In the genomic region with DNA sequence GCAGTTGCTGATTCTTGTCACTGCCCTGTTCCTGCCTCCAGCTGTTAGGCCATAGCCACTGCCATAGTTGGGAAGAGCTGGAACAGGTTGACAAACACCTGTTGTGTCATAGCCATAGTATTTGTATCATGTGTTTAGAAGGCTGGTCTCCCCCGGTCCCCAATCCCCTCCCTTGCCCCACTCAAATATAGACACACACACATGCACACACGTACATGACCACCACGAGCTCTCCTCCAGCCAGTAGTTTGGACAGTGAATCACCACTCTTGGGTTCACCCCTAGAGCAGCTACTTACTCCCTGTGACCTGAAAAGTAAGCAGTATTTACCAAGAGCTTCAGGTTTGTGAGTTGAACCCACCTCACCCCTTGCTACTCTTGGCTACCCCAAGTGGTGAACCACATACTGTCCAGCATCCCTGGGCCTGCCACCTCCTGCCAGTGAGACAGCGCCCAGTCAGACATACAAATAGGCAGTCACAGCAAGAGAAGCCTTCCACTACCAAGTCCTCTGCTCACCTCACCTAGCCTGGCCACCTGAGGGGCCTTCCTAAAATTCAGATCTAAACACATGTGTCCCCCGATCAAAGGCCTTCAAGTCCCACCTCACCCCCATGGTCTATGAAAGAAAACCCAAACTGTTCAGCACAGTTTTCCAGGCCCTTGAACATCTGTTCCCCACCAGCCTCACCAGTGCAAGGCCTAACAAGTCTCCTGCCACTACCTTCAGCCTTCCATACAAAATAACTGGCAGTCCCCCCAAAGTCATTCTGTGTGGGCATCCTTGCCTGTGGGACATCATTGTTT, we compare ENCODE assay signal across 1 cellular context.
TF ChIP-seq lines count a peak whose summit lies in the region.

No MANE protein-coding gene starts in this region.

TF ChIP-seq in HepG2, 621 proteins besides CTCF, POLR2A, EP300 and RAD21 (continued from another document and continues in another):
- TF ChIP-seq ZBTB20 (CRISPR knock-in tag; IDR thresholded peaks at IDR 0.05; ENCODE audit: borderline replicate concordance, low read depth) (peak; percentile 46; the same call in 1 of the 2 replicates), TMF1 (CRISPR knock-in tag; IDR thresholded peaks at IDR 0.05; ENCODE audit: low read depth) (no peak), LCORL (IDR thresholded peaks at IDR 0.05) (no peak), LCORL (CRISPR knock-in tag; IDR thresholded peaks at IDR 0.05) (no peak), ZNF468 (CRISPR knock-in tag; IDR thresholded peaks at IDR 0.05) (peak; percentile 57; the same call in 1 of the 2 replicates), NKX3-1 (CRISPR knock-in tag; IDR thresholded peaks at IDR 0.05) (no peak), SNAI1 (CRISPR knock-in tag; IDR thresholded peaks at IDR 0.05; ENCODE audit: borderline replicate concordance) (no peak), ZBTB3 (CRISPR knock-in tag; IDR thresholded peaks at IDR 0.05; ENCODE audit: borderline replicate concordance, low read depth) (no peak), NFATC3 (CRISPR knock-in tag; IDR thresholded peaks at IDR 0.05) (no peak), ZNF614 (CRISPR knock-in tag; IDR thresholded peaks at IDR 0.05; ENCODE audit: borderline replicate concordance) (no peak), HNF4A (CRISPR knock-in tag; IDR thresholded peaks at IDR 0.05) (no peak), TCF7L2 (IDR thresholded peaks at IDR 0.05; ENCODE audit: low read depth, low read length) (no peak), HCFC1 (IDR thresholded peaks at IDR 0.05; ENCODE audit: low read depth, low read length) (no peak), ZNF747 (CRISPR knock-in tag; IDR thresholded peaks at IDR 0.05; ENCODE audit: borderline replicate concordance) (no peak), MED1 (CRISPR knock-in tag; IDR thresholded peaks at IDR 0.05) (no peak; the same call in 1 of the 2 replicates), NFIC (IDR thresholded peaks at IDR 0.05; ENCODE audit: low read length) (no peak), ZNF205 (CRISPR knock-in tag; IDR thresholded peaks at IDR 0.05) (no peak), TBP (CRISPR knock-in tag; IDR thresholded peaks at IDR 0.05) (no peak), CC2D1A (CRISPR knock-in tag; IDR thresholded peaks at IDR 0.05) (no peak), ZNF737 (CRISPR knock-in tag; IDR thresholded peaks at IDR 0.05; ENCODE audit: borderline replicate concordance) (no peak), JARID2 (CRISPR knock-in tag; IDR thresholded peaks at IDR 0.05; ENCODE audit: insufficient replicate concordance) (no peak), ZNF790 (CRISPR knock-in tag; IDR thresholded peaks at IDR 0.05; ENCODE audit: borderline replicate concordance) (no peak), STAT5B (CRISPR knock-in tag; IDR thresholded peaks at IDR 0.05) (no peak), ZNF7 (CRISPR knock-in tag; IDR thresholded peaks at IDR 0.05) (no peak; the same call in 1 of the 2 replicates), SETDB1 (CRISPR knock-in tag; IDR thresholded peaks at IDR 0.05; ENCODE audit: borderline replicate concordance) (0 out of 2 replicates have a peak, but pooled peaks have one; percentile 40), FOXK2 (IDR thresholded peaks at IDR 0.05) (0 out of 2 replicates have a peak, but pooled peaks have one; percentile 29), ZNF17 (CRISPR knock-in tag; IDR thresholded peaks at IDR 0.05) (no peak), MAZ (IDR thresholded peaks at IDR 0.05; ENCODE audit: borderline replicate concordance, low read depth, low read length) (no peak), MAZ (CRISPR knock-in tag; IDR thresholded peaks at IDR 0.05; ENCODE audit: low read depth) (no peak), JUN (CRISPR knock-in tag; IDR thresholded peaks at IDR 0.05) (no peak; the same call in 1 of the 2 replicates), XRCC5 (optimal IDR thresholded peaks at IDR 0.05; ENCODE audit: low read length) (peak; percentile 76), AGO2 (optimal IDR thresholded peaks at IDR 0.05; ENCODE audit: low read depth, low read length) (no peak), CBFB (CRISPR knock-in tag; IDR thresholded peaks at IDR 0.05) (no peak), CHCHD3 (CRISPR knock-in tag; IDR thresholded peaks at IDR 0.05) (no peak), ZNF598 (CRISPR knock-in tag; IDR thresholded peaks at IDR 0.05; ENCODE audit: borderline replicate concordance) (no peak), PLRG1 (conservative IDR thresholded peaks at IDR 0.05) (no peak), CBX2 (IDR thresholded peaks at IDR 0.05; ENCODE audit: low read depth, low read length) (no peak), CBX2 (CRISPR knock-in tag; IDR thresholded peaks at IDR 0.05; ENCODE audit: low read depth) (no peak)
- TF ChIP-seq, protein P1, sequence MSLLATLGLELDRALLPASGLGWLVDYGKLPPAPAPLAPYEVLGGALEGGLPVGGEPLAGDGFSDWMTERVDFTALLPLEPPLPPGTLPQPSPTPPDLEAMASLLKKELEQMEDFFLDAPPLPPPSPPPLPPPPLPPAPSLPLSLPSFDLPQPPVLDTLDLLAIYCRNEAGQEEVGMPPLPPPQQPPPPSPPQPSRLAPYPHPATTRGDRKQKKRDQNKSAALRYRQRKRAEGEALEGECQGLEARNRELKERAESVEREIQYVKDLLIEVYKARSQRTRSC (CRISPR knock-in tag; IDR thresholded peaks at IDR 0.05; ENCODE audit: low read depth): no peak
- TF ChIP-seq, protein P2, sequence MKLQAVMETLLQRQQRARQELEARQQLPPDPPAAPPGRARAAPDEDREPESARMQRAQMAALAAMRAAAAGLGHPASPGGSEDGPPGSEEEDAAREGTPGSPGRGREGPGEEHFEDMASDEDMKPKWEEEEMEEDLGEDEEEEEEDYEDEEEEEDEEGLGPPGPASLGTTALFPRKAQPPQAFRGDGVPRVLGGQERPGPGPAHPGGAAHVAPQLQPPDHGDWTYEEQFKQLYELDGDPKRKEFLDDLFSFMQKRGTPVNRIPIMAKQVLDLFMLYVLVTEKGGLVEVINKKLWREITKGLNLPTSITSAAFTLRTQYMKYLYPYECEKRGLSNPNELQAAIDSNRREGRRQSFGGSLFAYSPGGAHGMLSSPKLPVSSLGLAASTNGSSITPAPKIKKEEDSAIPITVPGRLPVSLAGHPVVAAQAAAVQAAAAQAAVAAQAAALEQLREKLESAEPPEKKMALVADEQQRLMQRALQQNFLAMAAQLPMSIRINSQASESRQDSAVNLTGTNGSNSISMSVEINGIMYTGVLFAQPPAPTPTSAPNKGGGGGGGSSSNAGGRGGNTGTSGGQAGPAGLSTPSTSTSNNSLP (IDR thresholded peaks at IDR 0.05; ENCODE audit: low read depth, low read length): no peak
- TF ChIP-seq, protein P3, sequence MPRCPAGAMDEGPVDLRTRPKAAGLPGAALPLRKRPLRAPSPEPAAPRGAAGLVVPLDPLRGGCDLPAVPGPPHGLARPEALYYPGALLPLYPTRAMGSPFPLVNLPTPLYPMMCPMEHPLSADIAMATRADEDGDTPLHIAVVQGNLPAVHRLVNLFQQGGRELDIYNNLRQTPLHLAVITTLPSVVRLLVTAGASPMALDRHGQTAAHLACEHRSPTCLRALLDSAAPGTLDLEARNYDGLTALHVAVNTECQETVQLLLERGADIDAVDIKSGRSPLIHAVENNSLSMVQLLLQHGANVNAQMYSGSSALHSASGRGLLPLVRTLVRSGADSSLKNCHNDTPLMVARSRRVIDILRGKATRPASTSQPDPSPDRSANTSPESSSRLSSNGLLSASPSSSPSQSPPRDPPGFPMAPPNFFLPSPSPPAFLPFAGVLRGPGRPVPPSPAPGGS (CRISPR knock-in tag; IDR thresholded peaks at IDR 0.05): no peak
- TF ChIP-seq, protein P4, sequence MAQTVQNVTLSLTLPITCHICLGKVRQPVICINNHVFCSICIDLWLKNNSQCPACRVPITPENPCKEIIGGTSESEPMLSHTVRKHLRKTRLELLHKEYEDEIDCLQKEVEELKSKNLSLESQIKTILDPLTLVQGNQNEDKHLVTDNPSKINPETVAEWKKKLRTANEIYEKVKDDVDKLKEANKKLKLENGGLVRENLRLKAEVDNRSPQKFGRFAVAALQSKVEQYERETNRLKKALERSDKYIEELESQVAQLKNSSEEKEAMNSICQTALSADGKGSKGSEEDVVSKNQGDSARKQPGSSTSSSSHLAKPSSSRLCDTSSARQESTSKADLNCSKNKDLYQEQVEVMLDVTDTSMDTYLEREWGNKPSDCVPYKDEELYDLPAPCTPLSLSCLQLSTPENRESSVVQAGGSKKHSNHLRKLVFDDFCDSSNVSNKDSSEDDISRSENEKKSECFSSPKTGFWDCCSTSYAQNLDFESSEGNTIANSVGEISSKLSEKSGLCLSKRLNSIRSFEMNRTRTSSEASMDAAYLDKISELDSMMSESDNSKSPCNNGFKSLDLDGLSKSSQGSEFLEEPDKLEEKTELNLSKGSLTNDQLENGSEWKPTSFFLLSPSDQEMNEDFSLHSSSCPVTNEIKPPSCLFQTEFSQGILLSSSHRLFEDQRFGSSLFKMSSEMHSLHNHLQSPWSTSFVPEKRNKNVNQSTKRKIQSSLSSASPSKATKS (CRISPR knock-in tag; IDR thresholded peaks at IDR 0.05): no peak
- TF ChIP-seq, protein P5, sequence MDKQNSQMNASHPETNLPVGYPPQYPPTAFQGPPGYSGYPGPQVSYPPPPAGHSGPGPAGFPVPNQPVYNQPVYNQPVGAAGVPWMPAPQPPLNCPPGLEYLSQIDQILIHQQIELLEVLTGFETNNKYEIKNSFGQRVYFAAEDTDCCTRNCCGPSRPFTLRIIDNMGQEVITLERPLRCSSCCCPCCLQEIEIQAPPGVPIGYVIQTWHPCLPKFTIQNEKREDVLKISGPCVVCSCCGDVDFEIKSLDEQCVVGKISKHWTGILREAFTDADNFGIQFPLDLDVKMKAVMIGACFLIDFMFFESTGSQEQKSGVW (CRISPR knock-in tag; IDR thresholded peaks at IDR 0.05; ENCODE audit: borderline replicate concordance): no peak
- TF ChIP-seq, protein P6, sequence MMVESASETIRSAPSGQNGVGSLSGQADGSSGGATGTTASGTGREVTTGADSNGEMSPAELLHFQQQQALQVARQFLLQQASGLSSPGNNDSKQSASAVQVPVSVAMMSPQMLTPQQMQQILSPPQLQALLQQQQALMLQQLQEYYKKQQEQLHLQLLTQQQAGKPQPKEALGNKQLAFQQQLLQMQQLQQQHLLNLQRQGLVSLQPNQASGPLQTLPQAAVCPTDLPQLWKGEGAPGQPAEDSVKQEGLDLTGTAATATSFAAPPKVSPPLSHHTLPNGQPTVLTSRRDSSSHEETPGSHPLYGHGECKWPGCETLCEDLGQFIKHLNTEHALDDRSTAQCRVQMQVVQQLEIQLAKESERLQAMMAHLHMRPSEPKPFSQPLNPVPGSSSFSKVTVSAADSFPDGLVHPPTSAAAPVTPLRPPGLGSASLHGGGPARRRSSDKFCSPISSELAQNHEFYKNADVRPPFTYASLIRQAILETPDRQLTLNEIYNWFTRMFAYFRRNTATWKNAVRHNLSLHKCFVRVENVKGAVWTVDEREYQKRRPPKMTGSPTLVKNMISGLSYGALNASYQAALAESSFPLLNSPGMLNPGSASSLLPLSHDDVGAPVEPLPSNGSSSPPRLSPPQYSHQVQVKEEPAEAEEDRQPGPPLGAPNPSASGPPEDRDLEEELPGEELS (CRISPR knock-in tag; IDR thresholded peaks at IDR 0.05): no peak; the same call in 1 of the 2 replicates
- TF ChIP-seq, protein P7, sequence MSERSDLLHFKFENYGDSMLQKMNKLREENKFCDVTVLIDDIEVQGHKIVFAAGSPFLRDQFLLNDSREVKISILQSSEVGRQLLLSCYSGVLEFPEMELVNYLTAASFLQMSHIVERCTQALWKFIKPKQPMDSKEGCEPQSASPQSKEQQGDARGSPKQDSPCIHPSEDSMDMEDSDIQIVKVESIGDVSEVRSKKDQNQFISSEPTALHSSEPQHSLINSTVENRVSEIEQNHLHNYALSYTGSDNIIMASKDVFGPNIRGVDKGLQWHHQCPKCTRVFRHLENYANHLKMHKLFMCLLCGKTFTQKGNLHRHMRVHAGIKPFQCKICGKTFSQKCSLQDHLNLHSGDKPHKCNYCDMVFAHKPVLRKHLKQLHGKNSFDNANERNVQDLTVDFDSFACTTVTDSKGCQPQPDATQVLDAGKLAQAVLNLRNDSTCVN (CRISPR knock-in tag; IDR thresholded peaks at IDR 0.05; ENCODE audit: borderline replicate concordance): no peak
- TF ChIP-seq, protein P8, sequence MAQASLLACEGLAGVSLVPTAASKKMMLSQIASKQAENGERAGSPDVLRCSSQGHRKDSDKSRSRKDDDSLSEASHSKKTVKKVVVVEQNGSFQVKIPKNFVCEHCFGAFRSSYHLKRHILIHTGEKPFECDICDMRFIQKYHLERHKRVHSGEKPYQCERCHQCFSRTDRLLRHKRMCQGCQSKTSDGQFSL (CRISPR knock-in tag; IDR thresholded peaks at IDR 0.05): no peak
- TF ChIP-seq, protein P9, sequence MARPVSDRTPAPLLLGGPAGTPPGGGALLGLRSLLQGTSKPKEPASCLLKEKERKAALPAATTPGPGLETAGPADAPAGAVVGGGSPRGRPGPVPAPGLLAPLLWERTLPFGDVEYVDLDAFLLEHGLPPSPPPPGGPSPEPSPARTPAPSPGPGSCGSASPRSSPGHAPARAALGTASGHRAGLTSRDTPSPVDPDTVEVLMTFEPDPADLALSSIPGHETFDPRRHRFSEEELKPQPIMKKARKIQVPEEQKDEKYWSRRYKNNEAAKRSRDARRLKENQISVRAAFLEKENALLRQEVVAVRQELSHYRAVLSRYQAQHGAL (CRISPR knock-in tag; IDR thresholded peaks at IDR 0.05; ENCODE audit: not compliant biosample characterization): no peak
- TF ChIP-seq, protein P10, sequence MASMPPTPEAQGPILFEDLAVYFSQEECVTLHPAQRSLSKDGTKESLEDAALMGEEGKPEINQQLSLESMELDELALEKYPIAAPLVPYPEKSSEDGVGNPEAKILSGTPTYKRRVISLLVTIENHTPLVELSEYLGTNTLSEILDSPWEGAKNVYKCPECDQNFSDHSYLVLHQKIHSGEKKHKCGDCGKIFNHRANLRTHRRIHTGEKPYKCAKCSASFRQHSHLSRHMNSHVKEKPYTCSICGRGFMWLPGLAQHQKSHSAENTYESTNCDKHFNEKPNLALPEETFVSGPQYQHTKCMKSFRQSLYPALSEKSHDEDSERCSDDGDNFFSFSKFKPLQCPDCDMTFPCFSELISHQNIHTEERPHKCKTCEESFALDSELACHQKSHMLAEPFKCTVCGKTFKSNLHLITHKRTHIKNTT (CRISPR knock-in tag; IDR thresholded peaks at IDR 0.05): no peak
- TF ChIP-seq, protein P11, sequence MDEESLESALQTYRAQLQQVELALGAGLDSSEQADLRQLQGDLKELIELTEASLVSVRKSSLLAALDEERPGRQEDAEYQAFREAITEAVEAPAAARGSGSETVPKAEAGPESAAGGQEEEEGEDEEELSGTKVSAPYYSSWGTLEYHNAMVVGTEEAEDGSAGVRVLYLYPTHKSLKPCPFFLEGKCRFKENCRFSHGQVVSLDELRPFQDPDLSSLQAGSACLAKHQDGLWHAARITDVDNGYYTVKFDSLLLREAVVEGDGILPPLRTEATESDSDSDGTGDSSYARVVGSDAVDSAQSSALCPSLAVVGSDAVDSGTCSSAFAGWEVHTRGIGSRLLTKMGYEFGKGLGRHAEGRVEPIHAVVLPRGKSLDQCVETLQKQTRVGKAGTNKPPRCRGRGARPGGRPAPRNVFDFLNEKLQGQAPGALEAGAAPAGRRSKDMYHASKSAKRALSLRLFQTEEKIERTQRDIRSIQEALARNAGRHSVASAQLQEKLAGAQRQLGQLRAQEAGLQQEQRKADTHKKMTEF (CRISPR knock-in tag; IDR thresholded peaks at IDR 0.05): no peak
- TF ChIP-seq, protein P12, sequence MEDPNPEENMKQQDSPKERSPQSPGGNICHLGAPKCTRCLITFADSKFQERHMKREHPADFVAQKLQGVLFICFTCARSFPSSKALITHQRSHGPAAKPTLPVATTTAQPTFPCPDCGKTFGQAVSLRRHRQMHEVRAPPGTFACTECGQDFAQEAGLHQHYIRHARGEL (CRISPR knock-in tag; IDR thresholded peaks at IDR 0.05): no peak
